Comparison of ENCODE assay signal across 8 cellular contexts in genomic region chr5:36242534-36243144, GRCh38. TPM values are rescaled to one million over a fixed set of nuclear protein-coding genes. Genes with fewer than 3 reads are reported as not detected.
DNase-seq lines count a peak whose midpoint lies in the region; ATAC-seq and TF ChIP-seq lines count a peak whose summit lies in the region.

No MANE protein-coding gene starts in this region.

- peak overlapping the region; percentile 72 for H3K4me2 ChIP-seq in OCI-LY1 (ENCODE audit: low read length)

- peak overlapping the region; percentile 84 for H3K4me3 Mint-ChIP-seq in chondrocyte (ENCODE audit: unreplicated experiment)
- peak overlapping the region; percentile 79 for H3K4me3 Mint-ChIP-seq in mesothelial cell of epicardium
- peak overlapping the region; percentile 93 for H3K4me3 Mint-ChIP-seq in type B pancreatic cell

- H3K9me2 ChIP-seq in OCI-LY1 (ENCODE audit: low read depth, low read length) = no peaks in the 10 kb centered on the region; the same call in 1 of the 2 replicates

- H3K36me3 Mint-ChIP-seq in chondrocyte (ENCODE audit: low read depth) (no peaks in the 10 kb centered on the region), mesothelial cell of epicardium (no peaks in the 10 kb centered on the region), type B pancreatic cell (peaks cover 3% of the 10 kb centered on the region)

- H3K4me1 Mint-ChIP-seq in chondrocyte (ENCODE audit: low read depth) = peaks cover 37% of the 10 kb centered on the region
- peaks cover 36% of the 10 kb centered on the region for H3K4me1 Mint-ChIP-seq in mesothelial cell of epicardium
- peaks cover 26% of the 10 kb centered on the region for H3K4me1 Mint-ChIP-seq in type B pancreatic cell (ENCODE audit: unreplicated experiment)

- H3K36me3 ChIP-seq in OCI-LY1 (ENCODE audit: insufficient read depth, low read length) = no peaks in the 10 kb centered on the region

- peak overlapping the region; percentile 80 for H3K9ac ChIP-seq in OCI-LY1 (ENCODE audit: low read length)

- DNase-seq in D341Med (ENCODE audit: low spot score) (peak; percentile 18), chondrocyte (ENCODE audit: low spot score) (no peak), mesothelial cell of epicardium (ENCODE audit: low spot score in 2 of 2, unreplicated experiment in 2 of 2) (no peak), type B pancreatic cell (ENCODE audit: extremely low spot score, unreplicated experiment) (no peak), hippocampal formation (lab: John Stamatoyannopoulos, UW) (no peak)
- no peak for DNase-seq in central memory CD4-positive, alpha-beta T cell

- no peak overlapping the region; the same call in 1 of the 2 replicates for H2AFZ ChIP-seq in OCI-LY1 (ENCODE audit: low read length)

- H3K27me3 Mint-ChIP-seq in chondrocyte (ENCODE audit: low read depth) (no peaks in the 10 kb centered on the region), mesothelial cell of epicardium (ENCODE audit: low read depth) (no peaks in the 10 kb centered on the region), type B pancreatic cell (no peaks in the 10 kb centered on the region)

- H3K79me2 ChIP-seq in OCI-LY1 (ENCODE audit: insufficient read depth, low read length) = no peaks in the 10 kb centered on the region

- H3K27ac ChIP-seq in OCI-LY1 (ENCODE audit: low read depth, low read length, poor library complexity, severe bottlenecking) = peak overlapping the region; percentile 69

- H3F3A ChIP-seq in OCI-LY1 (ENCODE audit: insufficient read depth, low read length) = no peaks in the 10 kb centered on the region

- no peaks in the 10 kb centered on the region for H4K20me1 ChIP-seq in OCI-LY1 (ENCODE audit: insufficient read depth, low read length)

- peak overlapping the region; percentile 99 for H3K27ac Mint-ChIP-seq in chondrocyte (ENCODE audit: unreplicated experiment)
- peak overlapping the region; percentile 96 for H3K27ac Mint-ChIP-seq in mesothelial cell of epicardium
- peak overlapping the region; percentile 95 for H3K27ac Mint-ChIP-seq in type B pancreatic cell

- TF ChIP-seq CTCF in OCI-LY1 (IDR thresholded peaks at IDR 0.05; ENCODE audit: low read length) (no peak), chondrocyte (IDR thresholded peaks at IDR 0.05) (no peak), mesothelial cell of epicardium (IDR thresholded peaks at IDR 0.05; ENCODE audit: unreplicated experiment) (no peak), type B pancreatic cell (conservative IDR thresholded peaks at IDR 0.05) (no peak)

- peaks cover 46% of the 10 kb centered on the region for H3K4me1 ChIP-seq in OCI-LY1 (ENCODE audit: insufficient read depth, low read length, severe bottlenecking)

- H3K9me3 Mint-ChIP-seq in chondrocyte (ENCODE audit: low read depth) = no peaks in the 10 kb centered on the region
- no peaks in the 10 kb centered on the region for H3K9me3 Mint-ChIP-seq in mesothelial cell of epicardium
- no peaks in the 10 kb centered on the region for H3K9me3 Mint-ChIP-seq in type B pancreatic cell

- ATAC-seq in GM21737 (IDR thresholded peaks at IDR 0.05; ENCODE audit: unreplicated experiment) = no peak

- H3K9me3 ChIP-seq in OCI-LY1 (ENCODE audit: low read length) = no peaks in the 10 kb centered on the region

- H3K27me3 ChIP-seq in OCI-LY1 (ENCODE audit: insufficient read depth, low read length) = no peaks in the 10 kb centered on the region

- H3K4me3 ChIP-seq in OCI-LY1 (ENCODE audit: low read depth, low read length, poor library complexity, severe bottlenecking) = peak overlapping the region; percentile 87

RNA-seq across cellular contexts. Expression of gene NADK2, which starts 0.9 kb away (rescaled TPM):
- 33.7 to 38.9 TPM (median 37.8 TPM) in 3 replicates for total RNA-seq in chondrocyte
- total RNA-seq in mesothelial cell of epicardium = 39.3 to 41.7 TPM (median 40.2 TPM) in 3 replicates
- total RNA-seq in type B pancreatic cell (ENCODE audit: low replicate concordance) = 27.2 and 38.4 TPM in 2 replicates

RNA-seq across cellular contexts. Expression of gene RANBP3L, which starts 59.1 kb away (rescaled TPM):
- total RNA-seq in chondrocyte (1.2 to 5.0 TPM (median 1.2 TPM) in 3 replicates), mesothelial cell of epicardium (0.47 to 1.0 TPM (median 0.52 TPM) in 3 replicates), type B pancreatic cell (ENCODE audit: low replicate concordance) (0.53 TPM in 1 of 2 replicates, not detected in the other)
